In the genomic region with DNA sequence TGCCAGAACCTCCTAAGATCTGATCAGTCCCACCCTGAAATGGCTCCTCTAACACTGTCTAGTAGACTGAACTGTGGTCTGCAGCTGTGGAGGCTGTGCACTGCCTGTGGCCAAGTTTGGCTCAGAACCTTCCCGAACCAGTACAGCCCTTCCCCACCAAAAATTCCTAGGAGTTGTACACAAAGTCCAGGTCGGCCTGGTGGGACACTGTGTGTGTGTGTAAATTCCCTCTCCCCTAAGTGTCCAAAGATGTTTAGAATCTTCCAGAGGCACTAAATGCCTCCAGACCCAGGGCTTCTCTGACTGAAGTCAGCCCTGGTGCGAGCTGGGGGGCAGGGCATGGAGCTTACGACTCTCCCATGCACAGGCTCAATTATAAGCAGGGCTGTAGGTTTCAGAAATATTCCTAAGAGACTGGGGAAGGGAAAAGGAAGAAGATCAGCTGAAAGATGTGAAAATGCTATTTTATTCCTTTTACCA, we compare ENCODE assay signal across 8 cellular contexts.
DNase-seq lines count a peak whose midpoint lies in the region; ATAC-seq and TF ChIP-seq lines count a peak whose summit lies in the region.

No MANE protein-coding gene starts in this region.

- no peaks in the 10 kb centered on the region for H3K27me3 Mint-ChIP-seq in activated T-helper 1 cell treated with anti-CD3 and anti-CD28 coated beads, Interleukin-12 subunit alpha, Interleukin-12 subunit beta, Interleukin-2, Interleukin-4 antibody, amounts not matched to agents 30 ng/mL and 10 ng/mL and 1 ng/mL, durations not matched to agents 14 hours and 24 hours and 36 hours (ENCODE audit: insufficient read depth)

- H3K4me3 Mint-ChIP-seq in activated T-helper 1 cell treated with anti-CD3 and anti-CD28 coated beads, Interleukin-12 subunit alpha, Interleukin-12 subunit beta, Interleukin-2, Interleukin-4 antibody, amounts not matched to agents 30 ng/mL and 10 ng/mL and 1 ng/mL, durations not matched to agents 14 hours and 24 hours and 36 hours, result no peak overlapping the region

- no peak overlapping the region for H3K9ac ChIP-seq in SK-N-SH

- TF ChIP-seq CTCF in SK-N-SH (IDR thresholded peaks at IDR 0.05), result no peak
- TF ChIP-seq CTCF in right lobe of liver (IDR thresholded peaks at IDR 0.05), result no peak
- TF ChIP-seq CTCF in suprapubic skin (IDR thresholded peaks at IDR 0.05), result no peak

- no peak for TF ChIP-seq RAD21 in SK-N-SH (IDR thresholded peaks at IDR 0.05; ENCODE audit: low read length)

- peaks cover 17% of the 10 kb centered on the region for H3K9me3 Mint-ChIP-seq in activated T-helper 1 cell treated with anti-CD3 and anti-CD28 coated beads, Interleukin-12 subunit alpha, Interleukin-12 subunit beta, Interleukin-2, Interleukin-4 antibody, amounts not matched to agents 30 ng/mL and 10 ng/mL and 1 ng/mL, durations not matched to agents 14 hours and 24 hours and 36 hours

- no peaks in the 10 kb centered on the region for H4K20me1 ChIP-seq in SK-N-SH (ENCODE audit: insufficient read depth)

- H2AFZ ChIP-seq in SK-N-SH (ENCODE audit: low read depth), result no peak overlapping the region

- peak overlapping the region; percentile 95 for H3K27ac Mint-ChIP-seq in activated T-helper 1 cell treated with anti-CD3 and anti-CD28 coated beads, Interleukin-12 subunit alpha, Interleukin-12 subunit beta, Interleukin-2, Interleukin-4 antibody, amounts not matched to agents 30 ng/mL and 10 ng/mL and 1 ng/mL, durations not matched to agents 14 hours and 24 hours and 36 hours

- no peaks in the 10 kb centered on the region for H3K9me2 ChIP-seq in SK-N-SH

- 64% methylated on average over 4 of the region's 4 CpGs for WGBS in SK-N-SH (ENCODE audit: low lambda C conversion rate)
- 61% methylated on average over 2 of the region's 4 CpGs for whole genome bisulfite sequencing in right lobe of liver (ENCODE audit: insufficient coverage, low coverage, low lambda C conversion rate, missing lambda C conversion rate)
- 32% methylated on average over 4 of the region's 4 CpGs for WGBS in suprapubic skin

- ATAC-seq in SK-N-SH treated with all-trans-retinoic acid at 6 μM for 48 hours (peak; percentile 15), right lobe of liver (no peak), HG02642 (IDR thresholded peaks at IDR 0.05; ENCODE audit: poor library complexity, unreplicated experiment) (no peak)

- TF ChIP-seq EP300 in SK-N-SH (IDR thresholded peaks at IDR 0.05; ENCODE audit: borderline replicate concordance in 1 of 2, low read depth in 1 of 2, low read length in 1 of 2), result no peak
- TF ChIP-seq EP300 in suprapubic skin (IDR thresholded peaks at IDR 0.05), result no peak

- POLR2A ChIA-PET in SK-N-SH (lab: Yijun Ruan, JAX), result interaction anchor here (1.3 to 2.2 kb wide), 2 partner anchors 107 to 127 kb away, joined by 6 to 7 read pairs; a partner anchor contains a TSS

- H3K4me1 ChIP-seq in SK-N-SH (ENCODE audit: control insufficient read depth in 1 of 2, insufficient read depth in 2 of 2, low read depth in 1 of 2, low read length in 1 of 2) (peaks cover 13 to 19% of the 10 kb centered on the region in 2 experiments; a peak in 2 of 4 replicates), right lobe of liver (peaks cover 0 to 21% (median 10%) of the 10 kb centered on the region in 4 donors), suprapubic skin (peaks cover 56% of the 10 kb centered on the region)

- intact Hi-C loops in activated T-helper 1 cell treated with anti-CD3 and anti-CD28 coated beads, Interleukin-12 subunit alpha, Interleukin-12 subunit beta, Interleukin-2, Interleukin-4 antibody, amounts not matched to agents 30 ng/mL and 10 ng/mL and 1 ng/mL, durations not matched to agents 14 hours and 24 hours and 36 hours (cut with micrococcal nuclease), result loop anchor here (5.0 to 10.0 kb wide), 4 partner anchors 214 to 1624 kb away; a partner anchor contains a TSS
- intact Hi-C loops in right lobe of liver (cut with DNase I), result no loop called here

- H3K36me3 ChIP-seq in SK-N-SH (replicated peaks in 1 of 2; ENCODE audit: control insufficient read depth in 1 of 2, insufficient read depth in 2 of 2, low read length in 1 of 2), result no peaks in the 10 kb centered on the region
- no peaks in the 10 kb centered on the region for H3K36me3 ChIP-seq in right lobe of liver
- H3K36me3 ChIP-seq in suprapubic skin, result no peaks in the 10 kb centered on the region

- H3K4me3 ChIP-seq in SK-N-SH (ENCODE audit: low read depth in 2 of 2, low read length in 1 of 2), result no peak overlapping the region
- H3K4me3 ChIP-seq in right lobe of liver, result peak overlapping the region in 1 of 3 donors; percentile 20
- H3K4me3 ChIP-seq in suprapubic skin, result peak overlapping the region; percentile 8

- peaks cover 7% of the 10 kb centered on the region for H3F3A ChIP-seq in SK-N-SH (replicated peaks; ENCODE audit: insufficient read depth)

- DNase-seq in SK-N-SH (no peak), right lobe of liver (peak in 1 of 3 donors; percentile 58), suprapubic skin (ENCODE audit: low spot score in 2 of 2) (no peak), globus pallidus (ENCODE audit: low spot score) (no peak), NCI-H1436 (lab: John Stamatoyannopoulos, UW) (no peak)
- DNase-seq in activated T-helper 1 cell treated with anti-CD3 and anti-CD28 coated beads, Interleukin-12 subunit alpha, Interleukin-12 subunit beta, Interleukin-2, Interleukin-4 antibody, amounts not matched to agents 30 ng/mL and 10 ng/mL and 1 ng/mL, durations not matched to agents 14 hours and 24 hours and 36 hours (ENCODE audit: low spot score), result no peak

- H3K9me3 ChIP-seq in SK-N-SH (no peaks in the 10 kb centered on the region), right lobe of liver (no peaks in the 10 kb centered on the region), suprapubic skin (no peaks in the 10 kb centered on the region)

- H3K79me2 ChIP-seq in SK-N-SH (ENCODE audit: insufficient read depth), result no peaks in the 10 kb centered on the region

- peaks cover 53% of the 10 kb centered on the region for H3K4me1 Mint-ChIP-seq in activated T-helper 1 cell treated with anti-CD3 and anti-CD28 coated beads, Interleukin-12 subunit alpha, Interleukin-12 subunit beta, Interleukin-2, Interleukin-4 antibody, amounts not matched to agents 30 ng/mL and 10 ng/mL and 1 ng/mL, durations not matched to agents 14 hours and 24 hours and 36 hours (ENCODE audit: low read depth)

- H3K27ac ChIP-seq in SK-N-SH (ENCODE audit: low read depth in 2 of 2, low read length in 1 of 2) (peak overlapping the region in 1 of 2 experiments; percentile 87; a peak in 2 of 4 replicates), right lobe of liver (peak overlapping the region; percentile 56 to 87 (median 85)), suprapubic skin (peak overlapping the region; percentile 92)

- peaks cover 7% of the 10 kb centered on the region for H3K36me3 Mint-ChIP-seq in activated T-helper 1 cell treated with anti-CD3 and anti-CD28 coated beads, Interleukin-12 subunit alpha, Interleukin-12 subunit beta, Interleukin-2, Interleukin-4 antibody, amounts not matched to agents 30 ng/mL and 10 ng/mL and 1 ng/mL, durations not matched to agents 14 hours and 24 hours and 36 hours (ENCODE audit: low read depth)

- H3K4me2 ChIP-seq in SK-N-SH, result no peak overlapping the region

- CTCF ChIA-PET in SK-N-SH (lab: Yijun Ruan, JAX), result interaction anchor here (1.2 kb wide), 1 partner anchor 108 kb away, joined by 4 read pairs; a partner anchor contains a TSS

- TF ChIP-seq POLR2A in right lobe of liver (IDR thresholded peaks at IDR 0.05) (no peak), suprapubic skin (IDR thresholded peaks at IDR 0.05) (no peak)

- H3K27me3 ChIP-seq in SK-N-SH (ENCODE audit: insufficient read depth) (no peaks in the 10 kb centered on the region), right lobe of liver (no peaks in the 10 kb centered on the region), suprapubic skin (no peaks in the 10 kb centered on the region)

TF ChIP-seq in SK-N-SH treated with all-trans-retinoic acid at 6 μM for 48 hours, 23 proteins besides CTCF, POLR2A, EP300 and RAD21 (continues in another document):
- no peak for TF ChIP-seq TOX (CRISPR knock-in tag; IDR thresholded peaks at IDR 0.05; ENCODE audit: borderline replicate concordance)
- no peak for TF ChIP-seq ESRRG (CRISPR knock-in tag; IDR thresholded peaks at IDR 0.05)
- TF ChIP-seq PPARA (CRISPR knock-in tag; IDR thresholded peaks at IDR 0.05; ENCODE audit: borderline replicate concordance), result no peak
- TF ChIP-seq OSR1 (CRISPR knock-in tag; IDR thresholded peaks at IDR 0.05), result no peak
- no peak for TF ChIP-seq ZFP3 (CRISPR knock-in tag; IDR thresholded peaks at IDR 0.05)

TF ChIP-seq in SK-N-SH, 30 proteins besides CTCF, POLR2A, EP300 and RAD21 (continues in another document):
- TF ChIP-seq POLR2AphosphoS5 (IDR thresholded peaks at IDR 0.05; ENCODE audit: low read depth, low read length) (no peak), TAF1 (IDR thresholded peaks at IDR 0.05; ENCODE audit: borderline replicate concordance, low read depth, low read length) (no peak), SIN3A (IDR thresholded peaks at IDR 0.05; ENCODE audit: borderline replicate concordance, low read depth, low read length) (no peak), MEF2A (IDR thresholded peaks at IDR 0.05; ENCODE audit: borderline replicate concordance, low read depth) (no peak)
- TF ChIP-seq, protein P1, sequence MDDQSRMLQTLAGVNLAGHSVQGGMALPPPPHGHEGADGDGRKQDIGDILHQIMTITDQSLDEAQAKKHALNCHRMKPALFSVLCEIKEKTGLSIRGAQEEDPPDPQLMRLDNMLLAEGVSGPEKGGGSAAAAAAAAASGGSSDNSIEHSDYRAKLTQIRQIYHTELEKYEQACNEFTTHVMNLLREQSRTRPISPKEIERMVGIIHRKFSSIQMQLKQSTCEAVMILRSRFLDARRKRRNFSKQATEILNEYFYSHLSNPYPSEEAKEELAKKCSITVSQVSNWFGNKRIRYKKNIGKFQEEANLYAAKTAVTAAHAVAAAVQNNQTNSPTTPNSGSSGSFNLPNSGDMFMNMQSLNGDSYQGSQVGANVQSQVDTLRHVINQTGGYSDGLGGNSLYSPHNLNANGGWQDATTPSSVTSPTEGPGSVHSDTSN (IDR thresholded peaks at IDR 0.05), result no peak
- TF ChIP-seq, protein P2, sequence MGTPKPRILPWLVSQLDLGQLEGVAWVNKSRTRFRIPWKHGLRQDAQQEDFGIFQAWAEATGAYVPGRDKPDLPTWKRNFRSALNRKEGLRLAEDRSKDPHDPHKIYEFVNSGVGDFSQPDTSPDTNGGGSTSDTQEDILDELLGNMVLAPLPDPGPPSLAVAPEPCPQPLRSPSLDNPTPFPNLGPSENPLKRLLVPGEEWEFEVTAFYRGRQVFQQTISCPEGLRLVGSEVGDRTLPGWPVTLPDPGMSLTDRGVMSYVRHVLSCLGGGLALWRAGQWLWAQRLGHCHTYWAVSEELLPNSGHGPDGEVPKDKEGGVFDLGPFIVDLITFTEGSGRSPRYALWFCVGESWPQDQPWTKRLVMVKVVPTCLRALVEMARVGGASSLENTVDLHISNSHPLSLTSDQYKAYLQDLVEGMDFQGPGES (IDR thresholded peaks at IDR 0.05; ENCODE audit: low read depth, low read length), result no peak
